Comparison of ENCODE assay signal across 15 cellular contexts in genomic region chrX:21738145-21738949, GRCh38. TPM values are rescaled to one million over a fixed set of nuclear protein-coding genes. Genes with fewer than 3 reads are reported as not detected.
A peak's percentile ranks its signal among the peaks of the same experiment; 100 is the strongest.
DNase-seq lines count a peak whose midpoint lies in the region; ATAC-seq, FAIRE-seq and TF ChIP-seq lines count a peak whose summit lies in the region.
"Had no signal": no experiment of that assay in that cellular context is flagged by ENCODE, and none has a peak within 500 bp of the region (broad histone marks: within the 10 kb centered on the region; RNA-seq: fewer than 3 reads in every experiment).

No MANE protein-coding gene starts in this region.

- H3K4me1 ChIP-seq in kidney (ENCODE audit: control insufficient read depth in 1 of 2, insufficient read depth in 1 of 2, low read depth in 1 of 2, low read length in 2 of 2): peaks cover 0 to 10% of the 10 kb centered on the region in 2 donors
- H3K4me1 ChIP-seq: colonic mucosa had no signal

- no peak overlapping the region for H3K9ac ChIP-seq in kidney (ENCODE audit: low read length in 2 of 2)

- intact Hi-C loops in kidney (cut with DNase I): no loop called here

- H3K4me3 ChIP-seq in kidney (ENCODE audit: low read length in 2 of 2): no peak overlapping the region
- H3K4me3 ChIP-seq: colonic mucosa, thoracic aorta had no signal

- H3K36me3 ChIP-seq in kidney (ENCODE audit: control insufficient read depth in 1 of 2, insufficient read depth in 2 of 2, low read length in 2 of 2): no peaks in the 10 kb centered on the region
- H3K36me3 ChIP-seq: colonic mucosa, thoracic aorta had no signal

- H3K27me3 Mint-ChIP-seq in activated naive CD8-positive, alpha-beta T cell treated with anti-CD3 and anti-CD28 coated beads for 36 hours: peaks cover 9% of the 10 kb centered on the region
- H3K27me3 Mint-ChIP-seq in stimulated activated naive CD8-positive, alpha-beta T cell treated with anti-CD3 and anti-CD28 coated beads, Interleukin-15, amount 100 ng/mL, for 72 hours: peaks cover 7% of the 10 kb centered on the region

- no peaks in the 10 kb centered on the region for H3K4me1 Mint-ChIP-seq in activated naive CD8-positive, alpha-beta T cell treated with anti-CD3 and anti-CD28 coated beads for 36 hours
- no peaks in the 10 kb centered on the region for H3K4me1 Mint-ChIP-seq in stimulated activated naive CD8-positive, alpha-beta T cell treated with anti-CD3 and anti-CD28 coated beads, Interleukin-15, amount 100 ng/mL, for 72 hours
- H3K4me1 Mint-ChIP-seq: activated CD4-positive, alpha-beta T cell treated with anti-CD3 and anti-CD28 coated beads, Interleukin-2, amount 10 ng/mL, durations not matched to agents 24 days and 14 days; activated naive CD4-positive, alpha-beta T cell treated with anti-CD3 and anti-CD28 coated beads, Interleukin-2, amount 10 ng/mL, durations not matched to agents 7 days and 5 days had no signal

- POLR2A ChIA-PET in RWPE1 (lab: Yijun Ruan, JAX; ENCODE audit: low non-redundant PET): no interaction called here

- ATAC-seq in HG03378 (IDR thresholded peaks at IDR 0.05; ENCODE audit: unreplicated experiment): no peak
- no peak for ATAC-seq in stimulated activated naive CD8-positive, alpha-beta T cell treated with anti-CD3 and anti-CD28 coated beads, Interleukin-15, amount 100 ng/mL, for 72 hours
- ATAC-seq: HepG2 had no signal

- H3K27ac ChIP-seq in kidney (ENCODE audit: low read depth in 2 of 2, low read length in 2 of 2): no peak overlapping the region
- no peak overlapping the region for H3K27ac ChIP-seq in RWPE1
- H3K27ac ChIP-seq: colonic mucosa, thoracic aorta had no signal

- CTCF ChIA-PET in RWPE1 (lab: Yijun Ruan, JAX): no interaction called here

- peak; percentile 39 for FAIRE-seq in kidney (lab: Jason Lieb, UNC)
- FAIRE-seq: HepG2 had no signal

- no peak overlapping the region for H3K27ac Mint-ChIP-seq in activated naive CD8-positive, alpha-beta T cell treated with anti-CD3 and anti-CD28 coated beads for 36 hours
- H3K27ac Mint-ChIP-seq in stimulated activated naive CD8-positive, alpha-beta T cell treated with anti-CD3 and anti-CD28 coated beads, Interleukin-15, amount 100 ng/mL, for 72 hours: no peak overlapping the region
- H3K27ac Mint-ChIP-seq: activated CD4-positive, alpha-beta T cell treated with anti-CD3 and anti-CD28 coated beads, Interleukin-2, amount 10 ng/mL, durations not matched to agents 24 days and 14 days; activated naive CD4-positive, alpha-beta T cell treated with anti-CD3 and anti-CD28 coated beads, Interleukin-2, amount 10 ng/mL, durations not matched to agents 7 days and 5 days had no signal

- no peaks in the 10 kb centered on the region for H3K36me3 Mint-ChIP-seq in activated naive CD8-positive, alpha-beta T cell treated with anti-CD3 and anti-CD28 coated beads for 36 hours
- H3K36me3 Mint-ChIP-seq: activated naive CD4-positive, alpha-beta T cell treated with anti-CD3 and anti-CD28 coated beads, Interleukin-2, amount 10 ng/mL, durations not matched to agents 7 days and 5 days had no signal

- no peak overlapping the region for H3K4me3 Mint-ChIP-seq in activated naive CD8-positive, alpha-beta T cell treated with anti-CD3 and anti-CD28 coated beads for 36 hours
- no peak overlapping the region for H3K4me3 Mint-ChIP-seq in stimulated activated naive CD8-positive, alpha-beta T cell treated with anti-CD3 and anti-CD28 coated beads, Interleukin-15, amount 100 ng/mL, for 72 hours
- H3K4me3 Mint-ChIP-seq: activated CD4-positive, alpha-beta T cell treated with anti-CD3 and anti-CD28 coated beads, Interleukin-2, amount 10 ng/mL, durations not matched to agents 24 days and 14 days; activated naive CD4-positive, alpha-beta T cell treated with anti-CD3 and anti-CD28 coated beads, Interleukin-2, amount 10 ng/mL, durations not matched to agents 7 days and 5 days had no signal

- DNase-seq in DMS153 (lab: John Stamatoyannopoulos, UW): peak; percentile 22
- peak; percentile 59 for DNase-seq in NCI-H187 treated with DMSO at 0.1 percent for 48 hours (lab: John Stamatoyannopoulos, UW)
- DNase-seq in SHP77 (lab: John Stamatoyannopoulos, UW): peak; percentile 68
- no peak for DNase-seq in kidney
- no peak for DNase-seq in activated naive CD8-positive, alpha-beta T cell treated with anti-CD3 and anti-CD28 coated beads for 36 hours
- DNase-seq in stimulated activated naive CD8-positive, alpha-beta T cell treated with anti-CD3 and anti-CD28 coated beads, Interleukin-15, amount 100 ng/mL, for 72 hours: no peak
- no peak for DNase-seq in RWPE1 (ENCODE audit: low spot score)
- DNase-seq: activated CD4-positive, alpha-beta T cell treated with anti-CD3 and anti-CD28 coated beads, Interleukin-2, amount 10 ng/mL, durations not matched to agents 24 days and 14 days; activated naive CD4-positive, alpha-beta T cell treated with anti-CD3 and anti-CD28 coated beads, Interleukin-2, amount 10 ng/mL, durations not matched to agents 7 days and 5 days; colonic mucosa had no signal

- no peaks in the 10 kb centered on the region for H3K9me3 ChIP-seq in kidney (ENCODE audit: control insufficient read depth in 1 of 2, low read length in 2 of 2)
- H3K9me3 ChIP-seq: colonic mucosa, thoracic aorta had no signal

- H3K9me3 Mint-ChIP-seq in activated naive CD8-positive, alpha-beta T cell treated with anti-CD3 and anti-CD28 coated beads for 36 hours: no peaks in the 10 kb centered on the region
- no peaks in the 10 kb centered on the region for H3K9me3 Mint-ChIP-seq in stimulated activated naive CD8-positive, alpha-beta T cell treated with anti-CD3 and anti-CD28 coated beads, Interleukin-15, amount 100 ng/mL, for 72 hours
- H3K9me3 Mint-ChIP-seq: activated CD4-positive, alpha-beta T cell treated with anti-CD3 and anti-CD28 coated beads, Interleukin-2, amount 10 ng/mL, durations not matched to agents 24 days and 14 days; activated naive CD4-positive, alpha-beta T cell treated with anti-CD3 and anti-CD28 coated beads, Interleukin-2, amount 10 ng/mL, durations not matched to agents 7 days and 5 days had no signal

- TF ChIP-seq CTCF in kidney (IDR thresholded peaks at IDR 0.05; ENCODE audit: borderline replicate concordance, extremely low read depth, insufficient read depth): no peak
- TF ChIP-seq CTCF in RWPE1 (conservative IDR thresholded peaks at IDR 0.05; ENCODE audit: low read depth): no peak

RNA-seq across cellular contexts. Expression of gene SMPX, which starts 19.6 kb away (rescaled TPM):
- total RNA-seq in kidney: not detected
- polyA plus RNA-seq in kidney (ENCODE audit: insufficient read depth, low read depth, low replicate concordance): not detected
- total RNA-seq in activated naive CD8-positive, alpha-beta T cell treated with anti-CD3 and anti-CD28 coated beads for 36 hours: not detected
- total RNA-seq: activated CD4-positive, alpha-beta T cell treated with anti-CD3 and anti-CD28 coated beads, Interleukin-2, amount 10 ng/mL, durations not matched to agents 24 days and 14 days; fibroblast of villous mesenchyme; mesenteric fat pad had no signal

Comparison
In these comparisons a context has a peak if more than half of its experiments do, and no peak if none do; other contexts are left out.
1. DNase-seq: peak in DMS153 (single experiment), NCI-H187 treated with DMSO at 0.1 percent for 48 hours (single experiment) and SHP77 (2 of 2); none in kidney (single experiment), activated naive CD8-positive, alpha-beta T cell treated with anti-CD3 and anti-CD28 coated beads for 36 hours (single experiment), stimulated activated naive CD8-positive, alpha-beta T cell treated with anti-CD3 and anti-CD28 coated beads, Interleukin-15, amount 100 ng/mL, for 72 hours (0 of 2) and RWPE1 (single experiment).